13 cellular contexts compared by ENCODE assay signal in the genomic region with DNA sequence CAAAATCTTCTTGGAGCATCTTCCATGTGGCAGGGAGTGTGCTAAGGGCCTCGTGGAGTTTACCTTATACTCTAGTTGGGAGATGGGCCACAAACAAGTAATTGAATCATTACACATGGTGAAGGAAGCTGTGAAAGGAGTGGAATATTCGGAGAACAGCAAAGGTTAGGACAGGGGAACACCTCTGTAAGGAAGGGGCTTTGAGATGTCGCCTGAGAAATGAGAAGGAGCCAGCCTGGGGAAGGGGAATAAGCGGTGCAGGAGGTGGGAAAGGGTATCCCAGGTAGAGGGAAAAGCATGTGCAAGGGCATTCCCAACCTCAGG. TPM values are rescaled to one million over a fixed set of nuclear protein-coding genes. Genes with fewer than 3 reads are reported as not detected.
DNase-seq lines count a peak whose midpoint lies in the region; ATAC-seq and TF ChIP-seq lines count a peak whose summit lies in the region.
"Had no signal": no experiment of that assay in that cellular context is flagged by ENCODE, and none has a peak within 500 bp of the region (broad histone marks: within the 10 kb centered on the region; RNA-seq: fewer than 3 reads in every experiment).

No MANE protein-coding gene starts in this region.

- H3K4me1 Mint-ChIP-seq in HFFc6 (ENCODE audit: low read depth) (peaks cover 68% of the 10 kb centered on the region), MCF 10A (ENCODE audit: insufficient read depth, unreplicated experiment) (peaks cover 40% of the 10 kb centered on the region)

- H3K4me3 Mint-ChIP-seq in HFFc6 (no peak overlapping the region), MCF 10A (ENCODE audit: unreplicated experiment) (peak overlapping the region; percentile 53)
- H3K4me3 Mint-ChIP-seq: H9, neural crest cell had no signal

- intact Hi-C loops in MCF 10A (cut with micrococcal nuclease) = loop anchor here (2.0 kb wide), 2 partner anchors 29 to 89 kb away; no protein-coding TSS in a partner anchor
- intact Hi-C loops in tibial artery (cut with DNase I; ENCODE audit: low total_unique reads) = loop anchor here (5.0 kb wide), 1 partner anchor 50 kb away; no protein-coding TSS in a partner anchor

- POLR2A ChIA-PET in MCF 10A (lab: Yijun Ruan, JAX) = interaction anchor here (0.8 to 8.8 kb wide), 21 partner anchors 8 to 251 kb away, joined by 3 to 96 read pairs (median 18); partner anchors contain the start of gene RAB14

- H3K4me1 ChIP-seq in muscle layer of duodenum (ENCODE audit: control insufficient read depth in 1 of 2, insufficient read depth in 2 of 2, low read length in 2 of 2) (peaks cover 19 to 21% of the 10 kb centered on the region in 2 donors), tibial artery (peaks cover 0 to 49% (median 35%) of the 10 kb centered on the region in 4 donors)

- TF ChIP-seq POLR2A in GM18505 (IDR thresholded peaks at IDR 0.05; ENCODE audit: borderline replicate concordance, extremely low read depth, insufficient read depth, insufficient read length) = no peak

- H3K27me3 Mint-ChIP-seq in HFFc6 (ENCODE audit: insufficient read depth) (no peaks in the 10 kb centered on the region), MCF 10A (ENCODE audit: insufficient read depth, unreplicated experiment) (no peaks in the 10 kb centered on the region)
- H3K27me3 Mint-ChIP-seq: stimulated activated memory B cell treated with anti-CD40 and anti-IgM and Interleukin-4, amounts not matched to agents 10 μg/mL and 1 μg/mL and 100 μg/mL, for 72 hours had no signal

- H3K36me3 ChIP-seq in muscle layer of duodenum (ENCODE audit: control insufficient read depth in 1 of 2, insufficient read depth in 2 of 2, low read length in 2 of 2) (no peaks in the 10 kb centered on the region), tibial artery (no peaks in the 10 kb centered on the region)

- peak overlapping the region; percentile 92 for H3K27ac ChIP-seq in muscle layer of duodenum (ENCODE audit: low read length)
- peak overlapping the region; percentile 93 to 98 for H3K27ac ChIP-seq in tibial artery

- H3K9me3 Mint-ChIP-seq in HFFc6 (no peaks in the 10 kb centered on the region), MCF 10A (ENCODE audit: unreplicated experiment) (peaks cover 8% of the 10 kb centered on the region)

- CTCF ChIA-PET in MCF 10A (lab: Yijun Ruan, JAX) = interaction anchor here (0.6 to 8.8 kb wide), 5 partner anchors 21 to 461 kb away, joined by 4 to 133 read pairs (median 8); no protein-coding TSS in a partner anchor

- ATAC-seq in GM18505 (IDR thresholded peaks at IDR 0.05; ENCODE audit: unreplicated experiment) = no peak
- ATAC-seq: stimulated activated memory B cell treated with anti-CD40 and anti-IgM and Interleukin-4, amounts not matched to agents 10 μg/mL and 1 μg/mL and 100 μg/mL, for 72 hours had no signal

- no peaks in the 10 kb centered on the region for H3K27me3 ChIP-seq in muscle layer of duodenum (ENCODE audit: low read depth, low read length)
- H3K27me3 ChIP-seq in tibial artery = no peaks in the 10 kb centered on the region

- DNase-seq in HFFc6 (no peak), MCF 10A (ENCODE audit: unreplicated experiment) (no peak), tibial artery (no peak), foreskin melanocyte (no peak), NCI-H2227 (lab: John Stamatoyannopoulos, UW; ENCODE audit: unreplicated experiment) (no peak)
- DNase-seq: activated naive CD4-positive, alpha-beta T cell treated with Interleukin-2 at 50 U/mL for 16 hours; H9; NCI-H345; stimulated activated CD4-positive, alpha-beta T cell treated with anti-CD3 and anti-CD28 coated beads, Interleukin-1b, Interleukin-23, amount 100 ng/mL, for 48 hours had no signal

- no peak for TF ChIP-seq CTCF in HFFc6 (IDR thresholded peaks at IDR 0.05)
- TF ChIP-seq CTCF in MCF 10A (IDR thresholded peaks at IDR 0.05; ENCODE audit: unreplicated experiment) = no peak
- no peak for TF ChIP-seq CTCF in tibial artery (IDR thresholded peaks at IDR 0.05)

- H3K9me3 ChIP-seq in muscle layer of duodenum (ENCODE audit: control insufficient read depth in 1 of 2, low read length in 2 of 2) = no peaks in the 10 kb centered on the region
- no peaks in the 10 kb centered on the region for H3K9me3 ChIP-seq in tibial artery

- BruUV-seq in MCF 10A (replicated peaks; lab: Mats Ljungman, UMichigan) = no TSS peak

- H3K4me3 ChIP-seq in muscle layer of duodenum (ENCODE audit: low read depth in 1 of 2, low read length in 2 of 2) (peak overlapping the region; percentile 8 to 32), tibial artery (no peak overlapping the region)

- peaks cover 15% of the 10 kb centered on the region for H3K36me3 Mint-ChIP-seq in HFFc6 (ENCODE audit: low read depth)
- H3K36me3 Mint-ChIP-seq in MCF 10A (ENCODE audit: insufficient read depth, unreplicated experiment) = peaks cover 19% of the 10 kb centered on the region

- peak overlapping the region; percentile 57 for H3K27ac Mint-ChIP-seq in HFFc6
- H3K27ac Mint-ChIP-seq in MCF 10A (ENCODE audit: low read depth, unreplicated experiment) = peak overlapping the region; percentile 92

RNA-seq across cellular contexts. Expression of gene STOM, which starts 2.2 kb away (rescaled TPM):
- 100 to 1,000 TPM in 5 of 6 experiments, 10 to 100 TPM in 1; 85.4 to 151 (median 138) TPM for total RNA-seq in HFFc6 (2021; fragmentation: NEBNext Ultra II Directional; extraction: Animal tissue kit (Norgen Biotek cat#: 25700))
- 200 and 231 TPM in 2 replicates for total RNA-seq in MCF 10A (2022)

Comparison
In these comparisons a context has a peak if more than half of its experiments do, and no peak if none do; other contexts are left out.
1. H3K4me3 ChIP-seq: peak in muscle layer of duodenum (2 of 2); none in tibial artery (0 of 2).